In the genomic region with DNA sequence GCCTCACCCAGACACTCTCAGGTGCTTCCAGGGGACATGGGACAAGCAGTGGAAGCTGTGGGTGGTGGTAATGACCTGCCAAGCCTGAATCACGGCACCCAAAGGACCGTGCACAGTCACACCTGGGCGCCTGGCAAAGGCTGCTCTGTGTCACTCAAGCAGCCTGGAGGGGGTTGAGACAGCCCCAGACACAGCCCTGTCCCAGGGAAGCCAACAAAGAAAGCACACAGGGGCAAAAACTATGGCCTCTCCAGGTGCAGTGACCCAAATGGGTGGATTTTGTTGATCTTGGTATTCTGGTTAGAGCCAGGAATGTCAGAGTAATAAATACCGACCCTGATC, we compare ENCODE assay signal across 28 cellular contexts. TPM values are rescaled to one million over a fixed set of nuclear protein-coding genes. Genes with fewer than 3 reads are reported as not detected.
"Had no signal": no experiment of that assay in that cellular context is flagged by ENCODE, and none has a peak within 500 bp of the region (broad histone marks: within the 10 kb centered on the region; RNA-seq: fewer than 3 reads in every experiment).

No MANE protein-coding gene starts in this region.

- DNase-seq: naive thymus-derived CD4-positive, alpha-beta T cell; natural killer cell; nucleus accumbens; psoas muscle; right cardiac atrium; spleen; stimulated activated CD4-positive, alpha-beta T cell treated with anti-CD3 and anti-CD28 coated beads, Interleukin-12 subunit alpha, Interleukin-12 subunit beta, amount 100 ng/mL, for 4 hours; stimulated activated CD4-positive, alpha-beta T cell treated with anti-CD3 and anti-CD28 coated beads, Interleukin-1b, Interleukin-23, amount 100 ng/mL, for 48 hours; stimulated activated CD4-positive, alpha-beta T cell treated with anti-CD3 and anti-CD28 coated beads, Interleukin-4, amount 100 ng/mL, for 1 hour; stimulated activated CD4-positive, alpha-beta T cell treated with anti-CD3 and anti-CD28 coated beads, Interleukin-4, amount 100 ng/mL, for 4 hours; stimulated activated naive B cell treated with anti-CD40 and anti-IgM and Interleukin-4, amounts not matched to agents 10 μg/mL and 1 μg/mL and 100 μg/mL, for 72 hours; stimulated activated naive CD4-positive, alpha-beta T cell treated with Interleukin-2 at 50 U/mL for 16 hours; testis; trophoblast cell had no signal

- FAIRE-seq: urothelium cell line had no signal

- H3K9me3 Mint-ChIP-seq: natural killer cell; nephron; neural progenitor cell; stimulated activated naive B cell treated with anti-CD40 and anti-IgM and Interleukin-4, amounts not matched to agents 10 μg/mL and 1 μg/mL and 100 μg/mL, for 72 hours; stimulated activated naive CD8-positive, alpha-beta T cell treated with anti-CD3 and anti-CD28 coated beads, Interleukin-15, Interleukin-2, amounts not matched to agents 100 ng/mL and 50 ng/mL, for 24 hours had no signal

- H3K27me3 ChIP-seq: neural progenitor cell, ovary, right lobe of liver, sigmoid colon, spleen, suprapubic skin, testis, tibial nerve, upper lobe of left lung, vagina had no signal

- H3K4me3 Mint-ChIP-seq: naive thymus-derived CD4-positive, alpha-beta T cell; natural killer cell; nephron; neural progenitor cell; stimulated activated naive B cell treated with anti-CD40 and anti-IgM and Interleukin-4, amounts not matched to agents 10 μg/mL and 1 μg/mL and 100 μg/mL, for 72 hours; stimulated activated naive CD8-positive, alpha-beta T cell treated with anti-CD3 and anti-CD28 coated beads, Interleukin-15, Interleukin-2, amounts not matched to agents 100 ng/mL and 50 ng/mL, for 24 hours had no signal

- H3K27ac Mint-ChIP-seq: naive thymus-derived CD4-positive, alpha-beta T cell; natural killer cell; nephron; neural progenitor cell; stimulated activated naive B cell treated with anti-CD40 and anti-IgM and Interleukin-4, amounts not matched to agents 10 μg/mL and 1 μg/mL and 100 μg/mL, for 72 hours; stimulated activated naive CD8-positive, alpha-beta T cell treated with anti-CD3 and anti-CD28 coated beads, Interleukin-15, Interleukin-2, amounts not matched to agents 100 ng/mL and 50 ng/mL, for 24 hours had no signal

- H3K79me2 ChIP-seq: parathyroid adenoma had no signal

- H3K4me2 ChIP-seq: neural progenitor cell, smooth muscle cell had no signal

- H3K27me3 Mint-ChIP-seq: naive thymus-derived CD4-positive, alpha-beta T cell; stimulated activated naive B cell treated with anti-CD40 and anti-IgM and Interleukin-4, amounts not matched to agents 10 μg/mL and 1 μg/mL and 100 μg/mL, for 72 hours; stimulated activated naive CD8-positive, alpha-beta T cell treated with anti-CD3 and anti-CD28 coated beads, Interleukin-15, Interleukin-2, amounts not matched to agents 100 ng/mL and 50 ng/mL, for 24 hours had no signal

- H3K27ac ChIP-seq: neural progenitor cell, neutrophil, ovary, parathyroid adenoma, psoas muscle, right lobe of liver, sigmoid colon, spleen, suprapubic skin, testis, tibial nerve, upper lobe of left lung, vagina had no signal

- ATAC-seq: naive thymus-derived CD4-positive, alpha-beta T cell; natural killer cell; psoas muscle; right cardiac atrium; stimulated activated naive B cell treated with anti-CD40 and anti-IgM and Interleukin-4, amounts not matched to agents 10 μg/mL and 1 μg/mL and 100 μg/mL, for 72 hours had no signal

- H3K4me1 Mint-ChIP-seq: naive thymus-derived CD4-positive, alpha-beta T cell; stimulated activated naive B cell treated with anti-CD40 and anti-IgM and Interleukin-4, amounts not matched to agents 10 μg/mL and 1 μg/mL and 100 μg/mL, for 72 hours had no signal

- H3K4me3 ChIP-seq: neural progenitor cell, ovary, psoas muscle, right lobe of liver, sigmoid colon, smooth muscle cell, spleen, suprapubic skin, testis, tibial nerve, upper lobe of left lung, vagina had no signal

- H3K9me3 ChIP-seq: neutrophil, ovary, psoas muscle, right lobe of liver, sigmoid colon, spleen, suprapubic skin, testis, tibial nerve, upper lobe of left lung, vagina had no signal

- H3K4me1 ChIP-seq: neural progenitor cell, parathyroid adenoma, psoas muscle, right lobe of liver, sigmoid colon, spleen, suprapubic skin, testis, tibial nerve, upper lobe of left lung, vagina had no signal

- H3K9ac ChIP-seq: neural progenitor cell, parathyroid adenoma had no signal

- H2AFZ ChIP-seq: neural progenitor cell, parathyroid adenoma had no signal

- H3K36me3 ChIP-seq: neural progenitor cell, ovary had no signal

RNA-seq across cellular contexts. Expression of a gene that starts 15.0 kb away (rescaled TPM):
- total RNA-seq: naive thymus-derived CD4-positive, alpha-beta T cell; smooth muscle cell had no signal
- polyA plus RNA-seq: naive thymus-derived CD4-positive, alpha-beta T cell had no signal
